Comparison of ENCODE assay signal across 15 cellular contexts in genomic region chr19:33227242-33227650, GRCh38. TPM values are rescaled to one million over a fixed set of nuclear protein-coding genes. Genes with fewer than 3 reads are reported as not detected.
DNase-seq lines count a peak whose midpoint lies in the region; ATAC-seq, FAIRE-seq and TF ChIP-seq lines count a peak whose summit lies in the region.
"Had no signal": no experiment of that assay in that cellular context is flagged by ENCODE, and none has a peak within 500 bp of the region (broad histone marks: within the 10 kb centered on the region; RNA-seq: fewer than 3 reads in every experiment).

No MANE protein-coding gene starts in this region.

- H3K4me3 Mint-ChIP-seq in activated CD4-positive, alpha-beta T cell treated with anti-CD3 and anti-CD28 coated beads for 36 hours = peak overlapping the region; percentile 40
- H3K4me3 Mint-ChIP-seq in activated B cell treated with CpG ODN at 0.5 μM for 24 hours = peak overlapping the region; percentile 52
- peak overlapping the region; percentile 54 for H3K4me3 Mint-ChIP-seq in stimulated activated effector memory CD8-positive, alpha-beta T cell treated with anti-CD3 and anti-CD28 coated beads, Interleukin-12 subunit alpha, Interleukin-12 subunit beta, amount 100 ng/mL, for 72 hours
- H3K4me3 Mint-ChIP-seq: activated naive CD4-positive, alpha-beta T cell treated with anti-CD3 and anti-CD28 coated beads, Interleukin-2, amount 10 ng/mL, durations not matched to agents 7 days and 5 days had no signal

- no peaks in the 10 kb centered on the region for H3K36me3 ChIP-seq in HepG2 (replicated peaks in 1 of 2; ENCODE audit: control insufficient read depth in 1 of 2, insufficient read depth in 2 of 2, low read length in 2 of 2)
- H3K36me3 ChIP-seq: spleen had no signal

- in situ Hi-C loops in HepG2 (cut with HindIII; ENCODE audit: extremely low pct_ligation_motif_present, low pct_unique_long_range_greater_than_20kb) = no loop called here

- 6% methylated on average over 3 of the region's 18 CpGs for WGBS in HepG2 (ENCODE audit: low lambda C conversion rate)

- no TSS peak for BruUV-seq in HepG2 (replicated peaks; lab: Mats Ljungman, UMichigan)

- H3K4me2 ChIP-seq in HepG2 (ENCODE audit: low read depth, low read length) = no peak overlapping the region; the same call in 1 of the 2 replicates

- H3K27me3 ChIP-seq in HepG2 (ENCODE audit: control insufficient read depth in 1 of 2, insufficient read depth in 2 of 2, low read length in 2 of 2) = peaks cover 0 to 3% of the 10 kb centered on the region in 2 experiments; a peak in 1 of 5 replicates

- peaks cover 11% of the 10 kb centered on the region for H3K4me1 Mint-ChIP-seq in activated CD4-positive, alpha-beta T cell treated with anti-CD3 and anti-CD28 coated beads for 36 hours
- peaks cover 11% of the 10 kb centered on the region for H3K4me1 Mint-ChIP-seq in activated B cell treated with CpG ODN at 0.5 μM for 24 hours
- H3K4me1 Mint-ChIP-seq in stimulated activated effector memory CD8-positive, alpha-beta T cell treated with anti-CD3 and anti-CD28 coated beads, Interleukin-12 subunit alpha, Interleukin-12 subunit beta, amount 100 ng/mL, for 72 hours = peaks cover 8% of the 10 kb centered on the region

- peaks cover 51% of the 10 kb centered on the region for H3K27me3 Mint-ChIP-seq in activated CD4-positive, alpha-beta T cell treated with anti-CD3 and anti-CD28 coated beads for 36 hours
- peaks cover 56% of the 10 kb centered on the region for H3K27me3 Mint-ChIP-seq in activated B cell treated with CpG ODN at 0.5 μM for 24 hours

- peaks cover 6% of the 10 kb centered on the region for H3K36me3 Mint-ChIP-seq in activated CD4-positive, alpha-beta T cell treated with anti-CD3 and anti-CD28 coated beads for 36 hours (ENCODE audit: low read depth)
- H3K36me3 Mint-ChIP-seq in activated B cell treated with CpG ODN at 0.5 μM for 24 hours (ENCODE audit: low read depth) = peaks cover 10% of the 10 kb centered on the region
- no peaks in the 10 kb centered on the region for H3K36me3 Mint-ChIP-seq in stimulated activated effector memory CD8-positive, alpha-beta T cell treated with anti-CD3 and anti-CD28 coated beads, Interleukin-12 subunit alpha, Interleukin-12 subunit beta, amount 100 ng/mL, for 72 hours

- POLR2A ChIA-PET in activated CD4-positive, alpha-beta T cell treated with anti-CD3 and anti-CD28 coated beads for 36 hours (lab: Charles Lee) = no interaction called here
- POLR2A ChIA-PET in activated B cell treated with CpG ODN at 0.5 μM for 24 hours (lab: Charles Lee) = no interaction called here
- POLR2A ChIA-PET in HepG2 (lab: Yijun Ruan, JAX) = no interaction called here

- H3K4me3 ChIP-seq in HepG2 (replicated peaks in 1 of 3; ENCODE audit: insufficient read depth in 1 of 3, low read depth in 2 of 3, low read length in 3 of 3) = no peak overlapping the region

- no peak for TF ChIP-seq RAD21 in HepG2 (CRISPR knock-in tag; IDR thresholded peaks at IDR 0.05)

- no peaks in the 10 kb centered on the region for H4K20me1 ChIP-seq in HepG2 (ENCODE audit: insufficient read depth, low read length)

- H2AFZ ChIP-seq in HepG2 (ENCODE audit: low read length) = no peak overlapping the region

- FAIRE-seq in HepG2 (lab: Jason Lieb, UNC) = no peak
- FAIRE-seq: GM12892 had no signal

- no peaks in the 10 kb centered on the region for H3K79me2 ChIP-seq in HepG2 (ENCODE audit: insufficient read depth, low read length)

- intact Hi-C loops in activated CD4-positive, alpha-beta T cell treated with anti-CD3 and anti-CD28 coated beads for 36 hours (cut with DNase I, micrococcal nuclease) = no loop called here
- intact Hi-C loops in activated B cell treated with CpG ODN at 0.5 μM for 24 hours (cut with micrococcal nuclease) (no loop called here), HepG2 (cut with micrococcal nuclease; ENCODE audit: unreplicated experiment) (no loop called here)

- TF ChIP-seq CTCF in activated B cell treated with CpG ODN at 0.5 μM for 24 hours (IDR thresholded peaks at IDR 0.05) (no peak), HepG2 (CRISPR knock-in tag; IDR thresholded peaks at IDR 0.05) (no peak)

- peaks cover 14% of the 10 kb centered on the region for H3K9me3 Mint-ChIP-seq in activated CD4-positive, alpha-beta T cell treated with anti-CD3 and anti-CD28 coated beads for 36 hours (ENCODE audit: low read depth)
- H3K9me3 Mint-ChIP-seq in activated B cell treated with CpG ODN at 0.5 μM for 24 hours = peaks cover 14% of the 10 kb centered on the region
- H3K9me3 Mint-ChIP-seq in stimulated activated effector memory CD8-positive, alpha-beta T cell treated with anti-CD3 and anti-CD28 coated beads, Interleukin-12 subunit alpha, Interleukin-12 subunit beta, amount 100 ng/mL, for 72 hours = peaks cover 12% of the 10 kb centered on the region

- no peak overlapping the region for H3K27ac ChIP-seq in HepG2 (ENCODE audit: extremely low read length, insufficient read depth, low read length)
- H3K27ac ChIP-seq: 22Rv1, spleen had no signal

- DNase-seq in activated CD4-positive, alpha-beta T cell treated with anti-CD3 and anti-CD28 coated beads for 36 hours = no peak
- DNase-seq in activated CD4-positive, alpha-beta T cell treated with anti-CD3 and anti-CD28 coated beads, Interleukin-2, amount 50 U/mL, for 4 hours = no peak
- DNase-seq in activated B cell treated with CpG ODN at 0.5 μM for 24 hours = no peak
- peak; percentile 69 for DNase-seq in HepG2 (ENCODE audit: low spot score)
- DNase-seq in stimulated activated effector memory CD8-positive, alpha-beta T cell treated with anti-CD3 and anti-CD28 coated beads, Interleukin-12 subunit alpha, Interleukin-12 subunit beta, amount 100 ng/mL, for 72 hours (ENCODE audit: low spot score in 2 of 2) = no peak
- DNase-seq in DMS114 treated with DMSO at 0.1 percent for 48 hours (lab: John Stamatoyannopoulos, UW; ENCODE audit: unreplicated experiment) = no peak
- DNase-seq: activated naive CD4-positive, alpha-beta T cell treated with anti-CD3 and anti-CD28 coated beads, Interleukin-2, amount 10 ng/mL, durations not matched to agents 7 days and 5 days; DMS153; NCI-H510A treated with DMSO at 0.1 percent for 48 hours; spleen had no signal

- no peak for TF ChIP-seq POLR2A in HepG2 (IDR thresholded peaks at IDR 0.05; ENCODE audit: insufficient read depth in 1 of 2, low read depth in 2 of 2, low read length in 2 of 2)

- no peak for ATAC-seq in activated CD4-positive, alpha-beta T cell treated with anti-CD3 and anti-CD28 coated beads for 36 hours
- ATAC-seq in activated B cell treated with CpG ODN at 0.5 μM for 24 hours (ENCODE audit: low read depth) (no peak), HepG2 (peak; percentile 59), GM19452 (IDR thresholded peaks at IDR 0.05; ENCODE audit: unreplicated experiment) (no peak), HG03442 (IDR thresholded peaks at IDR 0.05; ENCODE audit: unreplicated experiment) (no peak)
- no peak for ATAC-seq in stimulated activated effector memory CD8-positive, alpha-beta T cell treated with anti-CD3 and anti-CD28 coated beads, Interleukin-12 subunit alpha, Interleukin-12 subunit beta, amount 100 ng/mL, for 72 hours

- peaks cover 20% of the 10 kb centered on the region for H3K9me3 ChIP-seq in HepG2 (ENCODE audit: low read length)

- H3K27ac Mint-ChIP-seq in activated CD4-positive, alpha-beta T cell treated with anti-CD3 and anti-CD28 coated beads for 36 hours = no peak overlapping the region
- no peak overlapping the region for H3K27ac Mint-ChIP-seq in activated B cell treated with CpG ODN at 0.5 μM for 24 hours
- no peak overlapping the region for H3K27ac Mint-ChIP-seq in stimulated activated effector memory CD8-positive, alpha-beta T cell treated with anti-CD3 and anti-CD28 coated beads, Interleukin-12 subunit alpha, Interleukin-12 subunit beta, amount 100 ng/mL, for 72 hours
- H3K27ac Mint-ChIP-seq: activated naive CD4-positive, alpha-beta T cell treated with anti-CD3 and anti-CD28 coated beads, Interleukin-2, amount 10 ng/mL, durations not matched to agents 7 days and 5 days had no signal

- no peak; a peak in 1 of 4 replicates for TF ChIP-seq EP300 in HepG2 (IDR thresholded peaks at IDR 0.05; ENCODE audit: low read depth in 2 of 2, low read length in 2 of 2)
- TF ChIP-seq EP300 in HepG2 (CRISPR knock-in tag; IDR thresholded peaks at IDR 0.05; ENCODE audit: borderline replicate concordance) = no peak

- H3K4me1 ChIP-seq in HepG2 (ENCODE audit: insufficient read depth, low read length) = peaks cover 44% of the 10 kb centered on the region

- CTCF ChIA-PET in activated CD4-positive, alpha-beta T cell treated with anti-CD3 and anti-CD28 coated beads for 36 hours (lab: Charles Lee) = interaction anchor here (0.9 to 1.9 kb wide), 3 partner anchors 11 to 178 kb away, joined by 3 to 5 read pairs (median 3); no protein-coding TSS in a partner anchor
- CTCF ChIA-PET in activated B cell treated with CpG ODN at 0.5 μM for 24 hours (lab: Charles Lee) = no interaction called here
- CTCF ChIA-PET in HepG2 (lab: Yijun Ruan, JAX; ENCODE audit: low intra/inter-chr PET ratio, low total read pairs) = no interaction called here

- H3K9ac ChIP-seq in HepG2 (ENCODE audit: insufficient read depth, low read depth, low read length) = no peak overlapping the region

RNA-seq across cellular contexts. Expression of gene SLC7A10, which starts 1.6 kb away (rescaled TPM):
- not detected for total RNA-seq in activated CD4-positive, alpha-beta T cell treated with anti-CD3 and anti-CD28 coated beads for 36 hours
- total RNA-seq in activated B cell treated with CpG ODN at 0.5 μM for 24 hours (not detected in 2 replicates), HepG2 (2016; rRNA removed; fragmentation: Illumina TruSeq; extraction: Trizol) (0.41 and 2.2 TPM in 2 replicates)
- 2.6 and 2.7 TPM in 2 replicates for total RNA-seq in HepG2 (2016; cell fraction: cytosol; rRNA removed; fragmentation: Illumina TruSeq; extraction: Trizol; ENCODE audit: low read depth)
- 0.51 and 1.7 TPM in 2 replicates for total RNA-seq in HepG2 (2016; cell fraction: insoluble cytoplasmic fraction; rRNA removed; fragmentation: Illumina TruSeq; extraction: Trizol)
- total RNA-seq in HepG2 (2016; cell fraction: membrane; rRNA removed; fragmentation: Illumina TruSeq; extraction: Trizol) = 1.5 and 1.7 TPM in 2 replicates
- 1.7 and 2.4 TPM in 2 replicates for total RNA-seq in HepG2 (2016; cell fraction: nucleus; rRNA removed; fragmentation: Illumina TruSeq; extraction: Trizol)
- polyA plus RNA-seq in HepG2 (2011; rRNA removed) = 1.1 TPM in 2 replicates
- 0.85 and 1.0 TPM in 2 replicates for polyA plus RNA-seq in HepG2 (2011; cell fraction: cytosol; rRNA removed)
- 4.6 and 6.0 TPM in 2 replicates for polyA plus RNA-seq in HepG2 (2011; cell fraction: nucleus; rRNA removed)
- 0.63 and 0.66 TPM in 2 replicates for polyA plus RNA-seq in HepG2 (2012)
- polyA plus RNA-seq in HepG2 (2016; cell fraction: cytosol; fragmentation: Illumina TruSeq; extraction: Trizol; ENCODE audit: low read depth) = 2.1 and 2.7 TPM in 2 replicates
- polyA plus RNA-seq in HepG2 (2016; cell fraction: insoluble cytoplasmic fraction; fragmentation: Illumina TruSeq; extraction: Trizol; ENCODE audit: low read depth) = 1.1 and 1.2 TPM in 2 replicates
- polyA plus RNA-seq in HepG2 (2016; cell fraction: membrane; fragmentation: Illumina TruSeq; extraction: Trizol; ENCODE audit: low read depth) = 2.4 and 2.6 TPM in 2 replicates
- 5.9 and 6.0 TPM in 2 replicates for polyA plus RNA-seq in HepG2 (2016; cell fraction: nucleus; fragmentation: Illumina TruSeq; extraction: Trizol; ENCODE audit: insufficient read depth, low read depth)
- 1.7 TPM in 1 of 2 replicates, not detected in the other for polyA minus RNA-seq in HepG2 (2011; rRNA and poly(A)+ RNA removed; ENCODE audit: low replicate concordance)
- polyA minus RNA-seq in HepG2 (2011; cell fraction: cytosol; rRNA and poly(A)+ RNA removed) = 0.35 and 0.40 TPM in 2 replicates
- 0.62 and 0.64 TPM in 2 replicates for polyA minus RNA-seq in HepG2 (2011; cell fraction: nucleus; rRNA and poly(A)+ RNA removed)
- total RNA-seq: glomerular endothelial cell had no signal

RNA-seq across cellular contexts. Expression of gene LRP3, which starts 33.1 kb away (rescaled TPM):
- total RNA-seq in activated CD4-positive, alpha-beta T cell treated with anti-CD3 and anti-CD28 coated beads for 36 hours = under 1 TPM; 0.37 TPM
- total RNA-seq in activated B cell treated with CpG ODN at 0.5 μM for 24 hours = not detected in 2 replicates
- 45.1 and 51.6 TPM in 2 replicates for total RNA-seq in HepG2 (2016; rRNA removed; fragmentation: Illumina TruSeq; extraction: Trizol)
- 34.5 and 35.4 TPM in 2 replicates for total RNA-seq in HepG2 (2016; cell fraction: cytosol; rRNA removed; fragmentation: Illumina TruSeq; extraction: Trizol; ENCODE audit: low read depth)
- 39.3 and 56.4 TPM in 2 replicates for total RNA-seq in HepG2 (2016; cell fraction: insoluble cytoplasmic fraction; rRNA removed; fragmentation: Illumina TruSeq; extraction: Trizol)
- total RNA-seq in HepG2 (2016; cell fraction: membrane; rRNA removed; fragmentation: Illumina TruSeq; extraction: Trizol) = 85.6 and 91.5 TPM in 2 replicates
- 24.3 and 30.9 TPM in 2 replicates for total RNA-seq in HepG2 (2016; cell fraction: nucleus; rRNA removed; fragmentation: Illumina TruSeq; extraction: Trizol)
- polyA plus RNA-seq in HepG2 (2011; rRNA removed) = 17.6 and 30.3 TPM in 2 replicates
- 9.6 and 22.4 TPM in 2 replicates for polyA plus RNA-seq in HepG2 (2011; cell fraction: cytosol; rRNA removed)
- 49.0 and 59.4 TPM in 2 replicates for polyA plus RNA-seq in HepG2 (2011; cell fraction: nucleus; rRNA removed)
- polyA plus RNA-seq in HepG2 (2012) = 12.5 and 18.3 TPM in 2 replicates
- polyA plus RNA-seq in HepG2 (2016; cell fraction: cytosol; fragmentation: Illumina TruSeq; extraction: Trizol; ENCODE audit: low read depth) = 46.7 and 50.1 TPM in 2 replicates
- 41.6 and 54.2 TPM in 2 replicates for polyA plus RNA-seq in HepG2 (2016; cell fraction: insoluble cytoplasmic fraction; fragmentation: Illumina TruSeq; extraction: Trizol; ENCODE audit: low read depth)
- polyA plus RNA-seq in HepG2 (2016; cell fraction: membrane; fragmentation: Illumina TruSeq; extraction: Trizol; ENCODE audit: low read depth) = 92.1 and 104 TPM in 2 replicates
- 70.1 and 70.6 TPM in 2 replicates for polyA plus RNA-seq in HepG2 (2016; cell fraction: nucleus; fragmentation: Illumina TruSeq; extraction: Trizol; ENCODE audit: insufficient read depth, low read depth)
- 11.9 and 50.0 TPM in 2 replicates for polyA minus RNA-seq in HepG2 (2011; rRNA and poly(A)+ RNA removed; ENCODE audit: low replicate concordance)
- 9.7 and 13.5 TPM in 2 replicates for polyA minus RNA-seq in HepG2 (2011; cell fraction: cytosol; rRNA and poly(A)+ RNA removed)
- 10.3 TPM in 2 replicates for polyA minus RNA-seq in HepG2 (2011; cell fraction: nucleus; rRNA and poly(A)+ RNA removed)

Comparison
In these comparisons a context has a peak if more than half of its experiments do, and no peak if none do; other contexts are left out.
1. RNA of gene LRP3, which starts 33.1 kb away (total RNA-seq): 24.3 to 91.5 TPM in HepG2; 0.37 TPM in activated CD4-positive, alpha-beta T cell treated with anti-CD3 and anti-CD28 coated beads for 36 hours and not detected in activated B cell treated with CpG ODN at 0.5 μM for 24 hours; every median in the first group is over 10 times any median in the second.
2. Peak in every context shown above with its lines, with median percentiles within 50 percentile points of each other: H3K4me3 Mint-ChIP-seq.